ENCODE assay signal across 8 cellular contexts in the genomic region with DNA sequence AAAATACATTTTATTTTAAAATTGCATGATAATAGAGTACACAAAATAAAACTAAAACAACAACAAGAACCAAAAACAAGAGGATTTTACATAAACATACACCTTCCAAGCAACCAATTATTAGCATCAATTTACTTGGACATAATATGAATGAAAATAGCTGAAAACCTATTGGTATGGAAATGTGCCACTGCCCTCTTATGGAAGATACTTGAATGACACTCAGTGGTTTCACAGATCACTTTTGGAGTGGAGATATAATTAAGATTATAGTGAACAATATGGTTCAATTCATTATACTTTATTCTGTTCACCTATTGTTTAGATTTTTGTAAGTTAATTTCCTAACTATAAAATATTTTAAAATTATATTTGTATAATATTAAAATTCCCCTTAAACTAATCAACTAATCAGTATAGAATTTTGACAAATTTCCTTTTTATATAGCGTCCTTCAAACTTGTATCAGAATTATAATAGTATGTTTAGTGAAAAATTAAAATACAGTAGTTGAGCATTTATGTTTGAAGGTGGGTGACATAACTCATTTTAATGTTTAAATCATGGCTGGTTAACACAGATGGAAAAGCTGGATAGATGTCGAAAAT.
DNase-seq lines count a peak whose midpoint lies in the region; ATAC-seq and TF ChIP-seq lines count a peak whose summit lies in the region.

No MANE protein-coding gene starts in this region.

- DNase-seq in DMS153 (lab: John Stamatoyannopoulos, UW) (peak; percentile 5), NT2/D1 (ENCODE audit: low read depth, low spot score) (peak; percentile 2), dermis microvascular lymphatic vessel endothelial cell (ENCODE audit: low read depth in 2 of 2) (peak; percentile 18 to 52), neural crest cell (ENCODE audit: low read depth, low spot score) (no peak)
- no peak for DNase-seq in activated T-cell treated with anti-CD3 and anti-CD28 coated beads, Interleukin-2, amount 50 U/mL, for 48 hours
- DNase-seq in central memory CD4-positive, alpha-beta T cell = no peak

- no peaks in the 10 kb centered on the region for H3K4me1 Mint-ChIP-seq in neural crest cell

- no peaks in the 10 kb centered on the region for H3K4me1 ChIP-seq in NT2/D1 (ENCODE audit: insufficient read depth, insufficient read length)

- TF ChIP-seq CTCF in neural crest cell (conservative IDR thresholded peaks at IDR 0.05) = peak; percentile 93

- H3K27me3 Mint-ChIP-seq in neural crest cell (ENCODE audit: low read depth) = peaks cover 3% of the 10 kb centered on the region

- ATAC-seq in GM21381 (IDR thresholded peaks at IDR 0.05; ENCODE audit: unreplicated experiment) = peak; percentile 60
- ATAC-seq in HG03575 (IDR thresholded peaks at IDR 0.05; ENCODE audit: extremely low read depth, insufficient number of reproducible peaks, low FRiP score, unreplicated experiment) = peak; percentile 72

- no peak overlapping the region for H3K4me3 Mint-ChIP-seq in neural crest cell

- no peaks in the 10 kb centered on the region for H3K9me3 ChIP-seq in NT2/D1 (ENCODE audit: insufficient read depth, low read length)

- H3K9me3 Mint-ChIP-seq in neural crest cell = no peaks in the 10 kb centered on the region

- no peak overlapping the region for H3K9ac ChIP-seq in NT2/D1 (ENCODE audit: insufficient read length, low read depth)

- no peak overlapping the region for H3K27ac Mint-ChIP-seq in neural crest cell (ENCODE audit: unreplicated experiment)

- no peaks in the 10 kb centered on the region for H3K36me3 ChIP-seq in NT2/D1 (ENCODE audit: insufficient read depth, insufficient read length, low read length)

- no peaks in the 10 kb centered on the region for H3K36me3 Mint-ChIP-seq in neural crest cell (ENCODE audit: low read depth)

- no peaks in the 10 kb centered on the region for H3K27me3 ChIP-seq in NT2/D1 (ENCODE audit: insufficient read depth, insufficient read length)

- no peak overlapping the region for H3K4me3 ChIP-seq in NT2/D1 (ENCODE audit: insufficient read length, low read depth)

Comparison
In these comparisons a context has a peak if more than half of its experiments do, and no peak if none do; other contexts are left out.
1. DNase-seq: peak in DMS153 (single experiment), NT2/D1 (single experiment) and dermis microvascular lymphatic vessel endothelial cell (2 of 2); none in neural crest cell (single experiment), activated T-cell treated with anti-CD3 and anti-CD28 coated beads, Interleukin-2, amount 50 U/mL, for 48 hours (0 of 2) and central memory CD4-positive, alpha-beta T cell (single experiment).